ENCODE assay signal across 8 cellular contexts in the genomic region with DNA sequence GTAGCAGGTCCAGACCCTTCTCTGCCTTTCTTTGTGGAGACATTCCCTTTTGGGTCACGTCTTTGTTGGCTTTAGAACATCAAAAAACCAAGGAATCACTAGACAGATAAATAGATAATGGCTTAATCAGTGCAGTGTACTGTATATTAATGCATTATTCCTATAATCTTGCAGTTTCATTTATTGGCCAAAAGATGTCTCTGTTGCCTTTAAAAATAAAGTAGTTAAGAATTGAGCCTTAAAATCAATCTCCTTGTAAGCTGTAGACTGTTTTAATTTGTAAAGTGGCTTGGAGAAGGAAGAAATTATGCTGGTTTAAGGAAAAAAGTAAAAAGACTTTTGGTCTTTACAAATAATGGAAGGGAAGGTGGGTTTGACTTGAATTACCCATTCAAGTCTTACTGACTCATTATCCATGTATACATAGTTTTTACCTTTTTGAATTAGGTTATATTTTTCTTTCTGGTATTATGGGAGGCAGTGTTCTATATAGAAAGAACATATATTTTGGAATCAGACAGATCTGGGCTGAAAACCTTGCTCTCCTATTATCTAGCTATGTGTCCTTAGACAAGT.
A peak's percentile ranks its signal among the peaks of the same experiment; 100 is the strongest.
DNase-seq lines count a peak whose midpoint lies in the region; ATAC-seq and TF ChIP-seq lines count a peak whose summit lies in the region.

No MANE protein-coding gene starts in this region.

- H3K9me3 Mint-ChIP-seq in nephron: no peaks in the 10 kb centered on the region

- DNase-seq in EL (peak; percentile 12), NCI-H1105 (lab: John Stamatoyannopoulos, UW) (peak; percentile 29), substantia nigra (lab: John Stamatoyannopoulos, UW) (no peak)
- peak; percentile 28 for DNase-seq in central memory CD4-positive, alpha-beta T cell

- peaks cover 37% of the 10 kb centered on the region for H3K4me1 Mint-ChIP-seq in nephron

- H3K4me3 Mint-ChIP-seq in nephron: no peak overlapping the region

- H3K27me3 Mint-ChIP-seq in nephron (ENCODE audit: low read depth): no peaks in the 10 kb centered on the region

- peak overlapping the region; percentile 53 to 93 (median 64) for H3K27ac Mint-ChIP-seq in nephron

- peak; percentile 46 to 67 (median 52) for TF ChIP-seq CTCF in nephron (IDR thresholded peaks at IDR 0.05; ENCODE audit: unreplicated experiment in 3 of 3)

- ATAC-seq in GM21447 (IDR thresholded peaks at IDR 0.05; ENCODE audit: unreplicated experiment): no peak
- ATAC-seq in HG03565 (IDR thresholded peaks at IDR 0.05; ENCODE audit: unreplicated experiment): no peak
- no peak for ATAC-seq in GM19351 (IDR thresholded peaks at IDR 0.05; ENCODE audit: unreplicated experiment)

- H3K27ac ChIP-seq in substantia nigra (ENCODE audit: low read depth, low read length, poor library complexity, severe bottlenecking): no peak overlapping the region

- H3K36me3 Mint-ChIP-seq in nephron (ENCODE audit: low read depth): peaks cover 33% of the 10 kb centered on the region

Comparison
In these comparisons a context has a peak if more than half of its experiments do, and no peak if none do; other contexts are left out.
1. DNase-seq: peak in EL (single experiment), NCI-H1105 (single experiment) and central memory CD4-positive, alpha-beta T cell (single experiment); none in substantia nigra (0 of 49).